In genomic region chr1:212752934-212753497, GRCh38 we compare ENCODE assay signal across 9 cellular contexts. TPM values are rescaled to one million over a fixed set of nuclear protein-coding genes. Genes with fewer than 3 reads are reported as not detected.
DNase-seq lines count a peak whose midpoint lies in the region; ATAC-seq, FAIRE-seq and TF ChIP-seq lines count a peak whose summit lies in the region.
"Had no signal": no experiment of that assay in that cellular context is flagged by ENCODE, and none has a peak within 500 bp of the region (broad histone marks: within the 10 kb centered on the region; RNA-seq: fewer than 3 reads in every experiment).

No MANE protein-coding gene starts in this region.

- no peak for TF ChIP-seq RAD21 in K562 (CRISPR knock-in tag; conservative IDR thresholded peaks at IDR 0.05 in 1 of 2, IDR thresholded peaks at IDR 0.05 in 1 of 2)

- H3K9me1 ChIP-seq in K562 (ENCODE audit: control insufficient read depth, insufficient read depth, low read length) = peaks cover 2% of the 10 kb centered on the region

- CTCF ChIA-PET in K562 (lab: Yijun Ruan, JAX; ENCODE audit: low intra/inter-chr PET ratio) = no interaction called here

- no peak overlapping the region for H3K4me2 ChIP-seq in K562 (ENCODE audit: insufficient read depth, low read length)

- no peaks in the 10 kb centered on the region for H3K9me3 ChIP-seq in K562 (replicated peaks; ENCODE audit: control insufficient read depth, insufficient read depth, low read depth, low read length)
- no peaks in the 10 kb centered on the region for H3K9me3 ChIP-seq in skeletal muscle tissue (ENCODE audit: control insufficient read depth in 3 of 3, low read length in 3 of 3)

- no TSS peak for BruUV-seq in K562 (replicated peaks; lab: Mats Ljungman, UMichigan)

- H3K27me3 ChIP-seq in K562 (ENCODE audit: control insufficient read depth in 2 of 2, insufficient read depth in 2 of 2, low read length in 2 of 2) (no peaks in the 10 kb centered on the region), skeletal muscle tissue (ENCODE audit: control insufficient read depth in 3 of 3, insufficient read depth in 3 of 3, low read length in 3 of 3) (no peaks in the 10 kb centered on the region)

- H4K20me1 ChIP-seq in K562 (replicated peaks; ENCODE audit: control insufficient read depth, insufficient read depth, low read length) = peaks cover 4% of the 10 kb centered on the region; the same call in 1 of the 2 replicates

- peaks cover 16% of the 10 kb centered on the region for H3K36me3 ChIP-seq in K562 (ENCODE audit: control insufficient read depth, insufficient read depth, low read length)
- H3K36me3 ChIP-seq in skeletal muscle tissue (ENCODE audit: control insufficient read depth in 3 of 3, insufficient read depth in 3 of 3, low read length in 3 of 3) = no peaks in the 10 kb centered on the region

- H3K79me2 ChIP-seq in K562 (ENCODE audit: control insufficient read depth, insufficient read depth, low read length) = peaks cover 28% of the 10 kb centered on the region

- H3K27ac ChIP-seq in K562 (ENCODE audit: extremely low read depth, low read depth, low read length) = no peak overlapping the region
- no peak overlapping the region for H3K27ac ChIP-seq in skeletal muscle tissue (ENCODE audit: low read depth, low read length)

- intact Hi-C loops in K562 (cut with micrococcal nuclease) = no loop called here

- H2AFZ ChIP-seq in K562 (ENCODE audit: low read depth, low read length) = no peak overlapping the region

- in situ Hi-C loops in K562 (cut with MboI) = no loop called here

- TF ChIP-seq POLR2A in K562 (conservative IDR thresholded peaks at IDR 0.05) = no peak

- DNase-seq in NOMO-1 treated with DMSO at 0.1 percent for 48 hours (lab: John Stamatoyannopoulos, UW; ENCODE audit: unreplicated experiment) = peak; percentile 81
- DNase-seq in NOMO-1 treated with dmso at 0.1 percent for 144 hours (lab: John Stamatoyannopoulos, UW; ENCODE audit: unreplicated experiment) = no peak
- DNase-seq in K562 (ENCODE audit: extremely low read depth in 1 of 4, low spot score in 3 of 4) = no peak
- DNase-seq in KG1 (lab: John Stamatoyannopoulos, UW) = no peak
- no peak for DNase-seq in OCI-M2 (lab: John Stamatoyannopoulos, UW; ENCODE audit: unreplicated experiment)
- DNase-seq: NCI-H1694 had no signal

- no peak for TF ChIP-seq CTCF in K562 (IDR thresholded peaks at IDR 0.05 in 2 of 3, conservative IDR thresholded peaks at IDR 0.05 in 1 of 3; ENCODE audit: insufficient read depth in 2 of 3, low read depth in 1 of 3, low read length in 3 of 3)

- FAIRE-seq in K562 (lab: Jason Lieb, UNC) = no peak

- ATAC-seq in HG02884 (IDR thresholded peaks at IDR 0.05; ENCODE audit: unreplicated experiment) = peak; percentile 36
- ATAC-seq in K562 = no peak
- no peak for ATAC-seq in GM18520 (IDR thresholded peaks at IDR 0.05; ENCODE audit: unreplicated experiment)

- WGBS in K562 (ENCODE audit: insufficient coverage, low coverage, missing lambda C conversion rate) = 87% methylated on average over 3 of the region's 3 CpGs

- POLR2A ChIA-PET in K562 (lab: Yijun Ruan, JAX) = no interaction called here

- peaks cover 0 to 2% of the 10 kb centered on the region in 2 experiments; a peak in 1 of 5 replicates for H3K4me1 ChIP-seq in K562 (replicated peaks in 1 of 2; ENCODE audit: control insufficient read depth in 2 of 2, insufficient read depth in 2 of 2, low read length in 2 of 2)
- H3K4me1 ChIP-seq in skeletal muscle tissue (ENCODE audit: control insufficient read depth in 3 of 3, insufficient read depth in 3 of 3, low read length in 3 of 3) = peaks cover 0 to 4% (median 0%) of the 10 kb centered on the region in 3 donors

- no peak overlapping the region for H3K9ac ChIP-seq in K562 (ENCODE audit: insufficient read depth in 1 of 2, low read depth in 2 of 2, low read length in 2 of 2)
- H3K9ac ChIP-seq in skeletal muscle tissue (ENCODE audit: low read depth in 1 of 3, low read length in 3 of 3) = no peak overlapping the region

- H3K4me3 ChIP-seq in K562 (no peak overlapping the region), skeletal muscle tissue (ENCODE audit: low read length in 3 of 3) (peak overlapping the region; percentile 27 to 45 (median 36))

- no peak for TF ChIP-seq EP300 in K562 (IDR thresholded peaks at IDR 0.05; ENCODE audit: low read length)

RNA-seq across cellular contexts. Expression of gene NSL1, which starts 38.6 kb away (rescaled TPM):
- total RNA-seq in K562 (2011; cell fraction: chromatin; rRNA removed; ENCODE audit: low replicate concordance) = 68.3 and 152 TPM in 2 replicates
- total RNA-seq in K562 (2011; cell fraction: nucleolus; rRNA removed) = 51.7 and 54.7 TPM in 2 replicates
- 109 and 198 TPM in 2 replicates for total RNA-seq in K562 (2011; cell fraction: nucleoplasm; rRNA removed)
- total RNA-seq in K562 (2014; rRNA removed) = 52.7 and 56.0 TPM in 2 replicates
- total RNA-seq in K562 (2014; rRNA removed; fragmentation: Illumina TruSeq; extraction: Trizol) = 54.8 and 58.5 TPM in 2 replicates
- total RNA-seq in K562 (2015; rRNA removed; fragmentation: Illumina TruSeq; extraction: Trizol) = 51.9 and 53.5 TPM in 2 replicates
- 59.1 and 65.4 TPM in 2 replicates for total RNA-seq in K562 (2021)
- 52.3 and 79.7 TPM in 2 replicates for polyA plus RNA-seq in K562 (2011; rRNA removed)
- 41.6 and 68.1 TPM in 2 replicates for polyA plus RNA-seq in K562 (2011; cell fraction: cytosol; rRNA removed)
- polyA plus RNA-seq in K562 (2011; cell fraction: nucleus; rRNA removed) = 28.7 and 32.7 TPM in 2 replicates
- polyA plus RNA-seq in K562 (2012) = 42.5 and 47.5 TPM in 2 replicates
- polyA plus RNA-seq in K562 (2014; fragmentation: Illumina TruSeq; extraction: Trizol) = 57.7 and 63.6 TPM in 2 replicates
- 100 to 1,000 TPM in 1 of 2 experiments, 10 to 100 TPM in 1; 85.9 to 105 TPM for polyA plus RNA-seq in K562 (2014; fragmentation: Nextera tagmentation; extraction: Ambion mirVana)
- 74.0 and 108 TPM in 2 replicates for polyA plus RNA-seq in K562 (2014; rRNA removed)
- polyA minus RNA-seq in K562 (2011; rRNA and poly(A)+ RNA removed) = 41.2 and 43.1 TPM in 2 replicates
- 23.0 and 28.3 TPM in 2 replicates for polyA minus RNA-seq in K562 (2011; cell fraction: cytosol; rRNA and poly(A)+ RNA removed)
- 43.8 and 74.5 TPM in 2 replicates for polyA minus RNA-seq in K562 (2011; cell fraction: nucleus; rRNA and poly(A)+ RNA removed)
- 27.7 TPM for total RNA-seq in skeletal muscle tissue

RNA-seq across cellular contexts. Expression of gene TATDN3, which starts 38.7 kb away (rescaled TPM):
- total RNA-seq in K562 (2011; cell fraction: chromatin; rRNA removed; ENCODE audit: low replicate concordance) = 26.3 and 65.1 TPM in 2 replicates
- total RNA-seq in K562 (2011; cell fraction: nucleolus; rRNA removed) = 14.8 and 16.3 TPM in 2 replicates
- total RNA-seq in K562 (2011; cell fraction: nucleoplasm; rRNA removed) = 28.2 and 42.8 TPM in 2 replicates
- total RNA-seq in K562 (2014; rRNA removed) (18.3 and 19.0 TPM in 2 replicates), K562 (2014; rRNA removed; fragmentation: Illumina TruSeq; extraction: Trizol) (33.3 and 41.3 TPM in 2 replicates), K562 (2015; rRNA removed; fragmentation: Illumina TruSeq; extraction: Trizol) (20.1 and 21.3 TPM in 2 replicates), K562 (2021) (24.5 and 28.2 TPM in 2 replicates), skeletal muscle tissue (9.9 TPM)
- polyA plus RNA-seq in K562 (2011; rRNA removed) (35.0 and 46.9 TPM in 2 replicates), K562 (2014; fragmentation: Illumina TruSeq; extraction: Trizol) (22.8 and 26.8 TPM in 2 replicates), K562 (2014; fragmentation: Nextera tagmentation; extraction: Ambion mirVana) (10 to 100 TPM; 68.1 to 79.9 TPM), K562 (2014; rRNA removed) (25.0 and 25.2 TPM in 2 replicates)
- polyA plus RNA-seq in K562 (2011; cell fraction: cytosol; rRNA removed) = 9.9 and 17.6 TPM in 2 replicates
- polyA plus RNA-seq in K562 (2011; cell fraction: nucleus; rRNA removed) = 11.3 and 14.2 TPM in 2 replicates
- 20.2 and 29.8 TPM in 2 replicates for polyA plus RNA-seq in K562 (2012)
- polyA minus RNA-seq in K562 (2011; rRNA and poly(A)+ RNA removed) = 34.8 and 38.7 TPM in 2 replicates
- 7.4 and 12.8 TPM in 2 replicates for polyA minus RNA-seq in K562 (2011; cell fraction: cytosol; rRNA and poly(A)+ RNA removed)
- polyA minus RNA-seq in K562 (2011; cell fraction: nucleus; rRNA and poly(A)+ RNA removed) = 9.4 and 18.4 TPM in 2 replicates

RNA-seq across cellular contexts. Expression of gene BATF3, which starts 53.4 kb away (rescaled TPM):
- total RNA-seq in K562 (2011; cell fraction: chromatin; rRNA removed; ENCODE audit: low replicate concordance) = 1.7 and 2.4 TPM in 2 replicates
- 1.3 and 1.6 TPM in 2 replicates for total RNA-seq in K562 (2011; cell fraction: nucleolus; rRNA removed)
- total RNA-seq in K562 (2011; cell fraction: nucleoplasm; rRNA removed) = 1.2 and 2.6 TPM in 2 replicates
- total RNA-seq in K562 (2014; rRNA removed) = 3.4 and 3.6 TPM in 2 replicates
- total RNA-seq in K562 (2014; rRNA removed; fragmentation: Illumina TruSeq; extraction: Trizol) = 0.96 and 1.1 TPM in 2 replicates
- 0.40 and 0.57 TPM in 2 replicates for total RNA-seq in K562 (2015; rRNA removed; fragmentation: Illumina TruSeq; extraction: Trizol)
- total RNA-seq in K562 (2021) = 2.0 and 3.8 TPM in 2 replicates
- polyA plus RNA-seq in K562 (2011; rRNA removed) = 0.93 and 2.0 TPM in 2 replicates
- polyA plus RNA-seq in K562 (2011; cell fraction: cytosol; rRNA removed) = 0.68 and 4.4 TPM in 2 replicates
- polyA plus RNA-seq in K562 (2011; cell fraction: nucleus; rRNA removed) = 0.48 and 0.71 TPM in 2 replicates
- 1.9 and 8.3 TPM in 2 replicates for polyA plus RNA-seq in K562 (2012)
- polyA plus RNA-seq in K562 (2014; fragmentation: Illumina TruSeq; extraction: Trizol) = 2.7 and 3.1 TPM in 2 replicates
- polyA plus RNA-seq in K562 (2014; fragmentation: Nextera tagmentation; extraction: Ambion mirVana) = under 1 TPM; 0.51 to 0.57 TPM
- 3.8 and 5.2 TPM in 2 replicates for polyA plus RNA-seq in K562 (2014; rRNA removed)
- polyA minus RNA-seq in K562 (2011; rRNA and poly(A)+ RNA removed) = 0.18 and 0.25 TPM in 2 replicates
- 1.1 TPM in 1 of 2 replicates, not detected in the other for polyA minus RNA-seq in K562 (2011; cell fraction: cytosol; rRNA and poly(A)+ RNA removed)
- polyA minus RNA-seq in K562 (2011; cell fraction: nucleus; rRNA and poly(A)+ RNA removed) = 0.11 and 0.54 TPM in 2 replicates
- total RNA-seq in skeletal muscle tissue = 0.52 TPM
